1 cellular context compared by ENCODE assay signal in the genomic region with DNA sequence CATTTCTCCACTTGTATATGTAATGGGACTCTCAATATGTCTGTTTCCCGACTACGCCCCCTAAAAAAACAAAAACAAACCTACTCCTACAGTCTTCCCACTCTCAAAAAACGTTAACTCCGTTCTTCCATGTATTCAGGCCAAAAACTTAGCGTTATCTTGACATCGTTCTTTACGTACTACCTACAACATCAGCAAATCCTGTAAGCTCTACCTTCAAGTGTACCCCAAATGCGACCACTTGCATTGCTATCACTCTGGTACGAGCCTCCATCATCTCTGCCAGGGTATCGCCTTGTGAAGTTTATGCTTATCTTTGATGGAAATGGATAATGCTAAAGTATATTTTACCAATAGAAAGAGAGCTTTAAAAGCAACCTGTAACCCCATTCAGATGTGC.
TF ChIP-seq lines count a peak whose summit lies in the region.

No MANE protein-coding gene starts in this region.

TF ChIP-seq in endothelial cell of umbilical vein, 7 proteins besides CTCF, POLR2A, EP300 and RAD21 (continued from another document):
- TF ChIP-seq FOS (IDR thresholded peaks at IDR 0.05; ENCODE audit: borderline replicate concordance, insufficient read depth, low read length) (no peak), POLR2AphosphoS5 (IDR thresholded peaks at IDR 0.05; ENCODE audit: insufficient read depth, low read depth, low read length) (no peak), EZH2 (IDR thresholded peaks at IDR 0.05; ENCODE audit: borderline replicate concordance, low read depth, low read length, severe bottlenecking) (no peak)
- TF ChIP-seq, protein P1, sequence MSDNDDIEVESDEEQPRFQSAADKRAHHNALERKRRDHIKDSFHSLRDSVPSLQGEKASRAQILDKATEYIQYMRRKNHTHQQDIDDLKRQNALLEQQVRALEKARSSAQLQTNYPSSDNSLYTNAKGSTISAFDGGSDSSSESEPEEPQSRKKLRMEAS (IDR thresholded peaks at IDR 0.05; ENCODE audit: insufficient read depth, insufficient read length): no peak
TF ChIP-seq in endothelial cell of umbilical vein: peak in this region for 0.
